In genomic region chr13:76723551-76724232, GRCh38 we compare ENCODE assay signal across 9 cellular contexts.
DNase-seq lines count a peak whose midpoint lies in the region; ATAC-seq, FAIRE-seq and TF ChIP-seq lines count a peak whose summit lies in the region.
"Had no signal": no experiment of that assay in that cellular context is flagged by ENCODE, and none has a peak within 500 bp of the region (broad histone marks: within the 10 kb centered on the region; RNA-seq: fewer than 3 reads in every experiment).

No MANE protein-coding gene starts in this region.

- H3K4me1 ChIP-seq in GM12878 (ENCODE audit: control insufficient read depth, insufficient read depth, low read length) (no peaks in the 10 kb centered on the region), left lung (peaks cover 10 to 44% of the 10 kb centered on the region in 2 donors), sigmoid colon (peaks cover 0 to 21% (median 3%) of the 10 kb centered on the region in 4 donors)

- peak; percentile 52 for ATAC-seq in HG03378 (IDR thresholded peaks at IDR 0.05; ENCODE audit: unreplicated experiment)
- ATAC-seq in GM12878 = peak; percentile 41
- peak; percentile 67 for ATAC-seq in left lung
- ATAC-seq in GM19324 (IDR thresholded peaks at IDR 0.05; ENCODE audit: low FRiP score, unreplicated experiment) = no peak
- ATAC-seq: K562 had no signal

- no peaks in the 10 kb centered on the region for H3K27me3 ChIP-seq in GM12878 (replicated peaks in 1 of 2; ENCODE audit: control insufficient read depth in 2 of 2, insufficient read depth in 2 of 2, low read length in 1 of 2)
- no peaks in the 10 kb centered on the region for H3K27me3 ChIP-seq in left lung
- H3K27me3 ChIP-seq in sigmoid colon = no peaks in the 10 kb centered on the region

- intact Hi-C loops in GM12878 (cut with micrococcal nuclease; ENCODE audit: unreplicated experiment) = no loop called here
- intact Hi-C loops in left lung (cut with DNase I) = no loop called here
- intact Hi-C loops in sigmoid colon (cut with DNase I) = no loop called here

- peak overlapping the region; percentile 56 for H2AFZ ChIP-seq in GM12878 (ENCODE audit: control insufficient read depth, low read depth, low read length)

- 53% methylated on average over 5 of the region's 5 CpGs for WGBS in GM12878 (ENCODE audit: insufficient coverage, insufficient replicate concordance, low lambda C conversion rate, missing lambda C conversion rate)
- WGBS in sigmoid colon, 2 donors = 47 to 65% methylated on average over 5 of the region's 5 CpGs

- no peak overlapping the region for H3K9ac ChIP-seq in GM12878 (ENCODE audit: control insufficient read depth, insufficient read depth, low read length)

- H4K20me1 ChIP-seq in GM12878 (ENCODE audit: control insufficient read depth, insufficient read depth) = no peaks in the 10 kb centered on the region

- BruUV-seq in GM12878 (replicated peaks; lab: Mats Ljungman, UMichigan) = no TSS peak

- H3K36me3 ChIP-seq in GM12878 (ENCODE audit: control insufficient read depth in 2 of 2, insufficient read depth in 2 of 2, low read length in 1 of 2) (no peaks in the 10 kb centered on the region), left lung (no peaks in the 10 kb centered on the region), sigmoid colon (no peaks in the 10 kb centered on the region)

- TF ChIP-seq CTCF in GM12878 (IDR thresholded peaks at IDR 0.05 in 2 of 3, conservative IDR thresholded peaks at IDR 0.05 in 1 of 3; ENCODE audit: control insufficient read depth in 2 of 3, extremely low read depth in 1 of 3, insufficient read depth in 1 of 3, low read depth in 3 of 3, low read length in 3 of 3) (no peak), left lung (IDR thresholded peaks at IDR 0.05) (no peak), sigmoid colon (IDR thresholded peaks at IDR 0.05) (no peak)

- no peak for DNase-seq in GM12891 (ENCODE audit: insufficient read length, low spot score)
- DNase-seq in GM12878 (ENCODE audit: low read depth, low spot score) = no peak
- DNase-seq in left lung = peak in 1 of 2 donors; percentile 49
- no peak for DNase-seq in RCC 7860 (ENCODE audit: low spot score)
- no peak for DNase-seq in DMS153 treated with DMSO at 0.1 percent for 48 hours (lab: John Stamatoyannopoulos, UW; ENCODE audit: unreplicated experiment)
- no peak for DNase-seq in sigmoid colon

- SMC1A ChIA-PET in GM12878 (lab: Charles Lee; ENCODE audit: uncharacterized antibody, unreplicated experiment) = no interaction called here

- no peak overlapping the region for H3K4me2 ChIP-seq in GM12878 (ENCODE audit: control insufficient read depth, insufficient read depth)

- no peak for TF ChIP-seq POLR2A in GM12891 (IDR thresholded peaks at IDR 0.05; ENCODE audit: low read depth, low read length)
- TF ChIP-seq POLR2A in GM12878 (IDR thresholded peaks at IDR 0.05; ENCODE audit: low read depth, low read length) = no peak
- TF ChIP-seq POLR2A in sigmoid colon (IDR thresholded peaks at IDR 0.05) = no peak

- no peaks in the 10 kb centered on the region for H3K79me2 ChIP-seq in GM12878 (ENCODE audit: control insufficient read depth, insufficient read depth, low read length)

- CTCF ChIA-PET in GM12878 (lab: Yijun Ruan, JAX) = interaction anchor here (0.6 kb wide), 1 partner anchor 180 kb away, joined by 3 read pairs; no protein-coding TSS in a partner anchor

- no peak overlapping the region for H3K27ac ChIP-seq in GM12878 (ENCODE audit: control insufficient read depth, insufficient read depth)
- peak overlapping the region; percentile 20 to 64 for H3K27ac ChIP-seq in left lung
- H3K27ac ChIP-seq in sigmoid colon = peak overlapping the region in 2 of 4 donors; percentile 10 to 38

- peak; percentile 57 for FAIRE-seq in GM12891 (lab: Jason Lieb, UNC)
- no peak for FAIRE-seq in GM12878 (lab: Jason Lieb, UNC)
- FAIRE-seq in RCC 7860 (lab: Jason Lieb, UNC) = no peak
- FAIRE-seq: K562 had no signal

- TF ChIP-seq EP300 in GM12878 (IDR thresholded peaks at IDR 0.05; ENCODE audit: borderline replicate concordance in 1 of 2, control insufficient read depth in 1 of 2, low read depth in 2 of 2, low read length in 2 of 2) = no peak
- no peak for TF ChIP-seq EP300 in sigmoid colon (IDR thresholded peaks at IDR 0.05)

- TF ChIP-seq RAD21 in GM12878 (IDR thresholded peaks at IDR 0.05; ENCODE audit: insufficient read depth, low read depth, low read length) = no peak

- RAD21 ChIA-PET in GM12878 (lab: Charles Lee; ENCODE audit: unreplicated experiment) = no interaction called here

- in situ Hi-C loops in GM12878 (cut with MboI) = no loop called here

- H3K9me3 ChIP-seq in GM12878 (replicated peaks; ENCODE audit: control insufficient read depth, insufficient read depth, low read length) (no peaks in the 10 kb centered on the region), left lung (peaks cover 0 to 7% of the 10 kb centered on the region in 2 donors), sigmoid colon (no peaks in the 10 kb centered on the region)

- H3K4me3 ChIP-seq in GM12878 (no peak overlapping the region), left lung (no peak overlapping the region), sigmoid colon (no peak overlapping the region)
- H3K4me3 ChIP-seq: K562 had no signal

- POLR2A ChIA-PET in GM12878 (lab: Charles Lee) = no interaction called here

TF ChIP-seq in GM12891, 5 proteins besides CTCF, POLR2A, EP300 and RAD21:
- TF ChIP-seq TAF1 (IDR thresholded peaks at IDR 0.05; ENCODE audit: low read depth, low read length) (no peak), POLR2AphosphoS5 (IDR thresholded peaks at IDR 0.05; ENCODE audit: low read depth, low read length) (no peak), POU2F2 (IDR thresholded peaks at IDR 0.05; ENCODE audit: low read depth, low read length) (no peak), PAX5 (IDR thresholded peaks at IDR 0.05; ENCODE audit: insufficient read depth, low read length, severe bottlenecking) (no peak), SPI1 (IDR thresholded peaks at IDR 0.05; ENCODE audit: low read depth, low read length) (no peak)
TF ChIP-seq in GM12891: peak in this region for 0.

TF ChIP-seq in GM12878, 131 proteins besides CTCF, POLR2A, EP300 and RAD21:
- peak; percentile 21; the same call in 1 of the 2 replicates for TF ChIP-seq GABPA (IDR thresholded peaks at IDR 0.05; ENCODE audit: low read depth)
- no peak for TF ChIP-seq CHD1 (IDR thresholded peaks at IDR 0.05; ENCODE audit: low read depth, low read length)
